24 cellular contexts compared by ENCODE assay signal in the genomic region with DNA sequence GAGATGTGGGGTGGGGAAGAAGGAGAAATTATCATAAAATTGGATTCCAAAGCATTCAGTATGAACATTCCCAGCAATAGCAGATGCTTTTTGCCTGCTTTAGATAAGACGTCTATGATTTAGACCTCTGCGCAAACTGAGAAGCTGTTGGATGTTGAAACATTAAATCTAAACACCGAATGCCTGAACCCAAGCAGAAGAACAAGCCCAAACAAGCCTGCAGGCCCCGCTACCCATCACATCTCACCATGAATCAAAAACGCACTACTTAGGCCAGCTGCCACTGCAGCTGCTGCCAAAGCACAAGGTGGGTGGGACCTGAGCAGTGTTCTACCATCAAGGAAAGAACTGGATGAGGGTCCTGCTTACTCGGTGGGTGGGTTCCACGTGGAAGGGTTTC. TPM values are rescaled to one million over a fixed set of nuclear protein-coding genes. Genes with fewer than 3 reads are reported as not detected.
DNase-seq lines count a peak whose midpoint lies in the region; ATAC-seq and TF ChIP-seq lines count a peak whose summit lies in the region.
"Had no signal": no experiment of that assay in that cellular context is flagged by ENCODE, and none has a peak within 500 bp of the region (broad histone marks: within the 10 kb centered on the region; RNA-seq: fewer than 3 reads in every experiment).

No MANE protein-coding gene starts in this region.

- H3K27me3 ChIP-seq in right lobe of liver = no peaks in the 10 kb centered on the region
- H3K27me3 ChIP-seq: heart right ventricle, suprapubic skin had no signal

- H3K9me3 ChIP-seq in right lobe of liver = no peaks in the 10 kb centered on the region
- H3K9me3 ChIP-seq: heart right ventricle, mucosa of descending colon, suprapubic skin had no signal

- H3K4me3 ChIP-seq in right lobe of liver = no peak overlapping the region
- H3K4me3 ChIP-seq: heart right ventricle, mucosa of descending colon, PC-9, SK-N-MC, suprapubic skin had no signal

- peaks cover 6% of the 10 kb centered on the region for H3K27me3 Mint-ChIP-seq in nephron (ENCODE audit: low read depth)

- intact Hi-C loops in right lobe of liver (cut with DNase I) = no loop called here

- WGBS in right lobe of liver (ENCODE audit: insufficient coverage, low coverage, low lambda C conversion rate, missing lambda C conversion rate) = 71% methylated on average over 4 of the region's 7 CpGs

- peak overlapping the region in 2 of 3 experiments; percentile 37 to 48 for H3K27ac Mint-ChIP-seq in nephron
- H3K27ac Mint-ChIP-seq: B cell, IgD-negative memory B cell, WTC11 had no signal

- H3K4me3 Mint-ChIP-seq in nephron = no peak overlapping the region
- H3K4me3 Mint-ChIP-seq: B cell, IgD-negative memory B cell, WTC11 had no signal

- TF ChIP-seq POLR2A in right lobe of liver (IDR thresholded peaks at IDR 0.05) = no peak

- no peak for ATAC-seq in HG02852 (IDR thresholded peaks at IDR 0.05; ENCODE audit: unreplicated experiment)
- ATAC-seq in right lobe of liver = no peak
- ATAC-seq: mucosa of descending colon had no signal

- no peak for TF ChIP-seq CTCF in VCaP (conservative IDR thresholded peaks at IDR 0.05)
- no peak for TF ChIP-seq CTCF in nephron (IDR thresholded peaks at IDR 0.05; ENCODE audit: unreplicated experiment in 3 of 3)
- no peak for TF ChIP-seq CTCF in right lobe of liver (IDR thresholded peaks at IDR 0.05)

- DNase-seq in NCI-H1417 (lab: John Stamatoyannopoulos, UW) (peak in 2 of 3 experiments; percentile 24 to 36), NCI-H1417 treated with DMSO at 0.1 percent for 48 hours (lab: John Stamatoyannopoulos, UW) (no peak), NCI-H2171 treated with DMSO at 0.1 percent for 48 hours (lab: John Stamatoyannopoulos, UW) (peak; percentile 98), EL (no peak), right lobe of liver (no peak)
- DNase-seq: activated CD4-positive, alpha-beta T cell treated with anti-CD3 and anti-CD28 coated beads, Interleukin-2, amount 50 U/mL, for 48 hours; activated gamma-delta T cell; cortex of kidney; GDM1; heart right ventricle; left ventricle myocardium superior; mucosa of descending colon; NCI-H146; NCI-H526 treated with DMSO at 0.1 percent for 48 hours; occipital lobe; PC-9 had no signal

- peaks cover 49% of the 10 kb centered on the region for H3K4me1 Mint-ChIP-seq in nephron
- H3K4me1 Mint-ChIP-seq: B cell had no signal

- H3K36me3 ChIP-seq in right lobe of liver = no peaks in the 10 kb centered on the region
- H3K36me3 ChIP-seq: heart right ventricle, suprapubic skin had no signal

- no peaks in the 10 kb centered on the region for H3K4me1 ChIP-seq in right lobe of liver

- peak overlapping the region; percentile 96 for H3K27ac ChIP-seq in VCaP
- H3K27ac ChIP-seq in right lobe of liver = no peak overlapping the region
- H3K27ac ChIP-seq: heart right ventricle, PC-9, SK-N-MC, suprapubic skin had no signal

- no peaks in the 10 kb centered on the region for H3K36me3 Mint-ChIP-seq in nephron (ENCODE audit: low read depth)
- H3K36me3 Mint-ChIP-seq: IgD-negative memory B cell, WTC11 had no signal

- no peaks in the 10 kb centered on the region for H3K9me3 Mint-ChIP-seq in nephron
- H3K9me3 Mint-ChIP-seq: WTC11 had no signal

RNA-seq across cellular contexts. Expression of a gene that starts 24.4 kb away (rescaled TPM):
- 100 to 1,000 TPM in 1 of 6 experiments, 10 to 100 TPM in 5; 10.7 to 253 (median 64.6) TPM for total RNA-seq in right lobe of liver

Comparison
In these comparisons a context has a peak if more than half of its experiments do, and no peak if none do; other contexts are left out.
1. DNase-seq: peak in NCI-H1417 (2 of 3) and NCI-H2171 treated with DMSO at 0.1 percent for 48 hours (single experiment); none in NCI-H1417 treated with DMSO at 0.1 percent for 48 hours (single experiment), EL (single experiment) and right lobe of liver (0 of 3).